In genomic region chrX:115284877-115285276, GRCh38 we compare ENCODE assay signal across 26 cellular contexts. TPM values are rescaled to one million over a fixed set of nuclear protein-coding genes. Genes with fewer than 3 reads are reported as not detected.
DNase-seq lines count a peak whose midpoint lies in the region; ATAC-seq and TF ChIP-seq lines count a peak whose summit lies in the region.
"Had no signal": no experiment of that assay in that cellular context is flagged by ENCODE, and none has a peak within 500 bp of the region (broad histone marks: within the 10 kb centered on the region; RNA-seq: fewer than 3 reads in every experiment).

No MANE protein-coding gene starts in this region.

- no peaks in the 10 kb centered on the region for H3K36me3 Mint-ChIP-seq in MCF 10A (ENCODE audit: insufficient read depth, unreplicated experiment)
- H3K36me3 Mint-ChIP-seq in activated CD8-positive, alpha-beta memory T cell treated with anti-CD3 and anti-CD28 coated beads, Interleukin-2, amount 10 ng/mL, durations not matched to agents 7 days and 5 days: no peaks in the 10 kb centered on the region

- H3K27me3 ChIP-seq in breast epithelium (peaks cover 0 to 58% of the 10 kb centered on the region in 2 donors), adipocyte (replicated peaks; ENCODE audit: control insufficient read depth, insufficient read depth, low read length) (peaks cover 31% of the 10 kb centered on the region)
- H3K27me3 ChIP-seq: neutrophil, transverse colon had no signal

- BruUV-seq in MCF 10A (replicated peaks; lab: Mats Ljungman, UMichigan): no TSS peak

- ATAC-seq in activated CD8-positive, alpha-beta memory T cell treated with anti-CD3 and anti-CD28 coated beads, Interleukin-2, amount 10 ng/mL, durations not matched to agents 7 days and 5 days: no peak
- ATAC-seq: activated CD8-positive, alpha-beta T cell treated with anti-CD3 and anti-CD28 coated beads, Interleukin-2, amount 10 ng/mL, durations not matched to agents 7 days and 5 days; effector memory CD8-positive, alpha-beta T cell; lower lobe of right lung; stimulated activated naive CD8-positive, alpha-beta T cell treated with anti-CD3 and anti-CD28 coated beads, Interleukin-15, amount 100 ng/mL, for 72 hours had no signal

- H3K36me3 ChIP-seq in breast epithelium: no peaks in the 10 kb centered on the region
- no peaks in the 10 kb centered on the region for H3K36me3 ChIP-seq in adipocyte (ENCODE audit: control insufficient read depth, insufficient read depth, low read length, severe bottlenecking)
- H3K36me3 ChIP-seq: lower lobe of right lung, neutrophil, spleen, transverse colon had no signal

- intact Hi-C loops in MCF 10A (cut with micrococcal nuclease): loop anchor here (1.0 kb wide), 1 partner anchor 58 kb away; no protein-coding TSS in a partner anchor
- intact Hi-C loops in breast epithelium (cut with DNase I; ENCODE audit: low total_unique reads): no loop called here

- H3K9me3 ChIP-seq in breast epithelium (peaks cover 0 to 8% of the 10 kb centered on the region in 2 donors), adipocyte (ENCODE audit: control insufficient read depth, low read length) (peaks cover under 1% of the 10 kb centered on the region)
- H3K9me3 ChIP-seq: lower lobe of right lung, neutrophil, transverse colon had no signal

- CTCF ChIA-PET in MCF 10A (lab: Yijun Ruan, JAX): interaction anchor here (0.6 to 1.2 kb wide), 4 partner anchors 9 to 486 kb away, joined by 3 to 4 read pairs (median 4); no protein-coding TSS in a partner anchor
- CTCF ChIA-PET in activated CD8-positive, alpha-beta memory T cell treated with anti-CD3 and anti-CD28 coated beads, Interleukin-2, amount 10 ng/mL, durations not matched to agents 7 days and 5 days (lab: Charles Lee): no interaction called here

- H3K4me1 Mint-ChIP-seq in MCF 10A (ENCODE audit: insufficient read depth, unreplicated experiment): no peaks in the 10 kb centered on the region
- no peaks in the 10 kb centered on the region for H3K4me1 Mint-ChIP-seq in activated CD8-positive, alpha-beta memory T cell treated with anti-CD3 and anti-CD28 coated beads, Interleukin-2, amount 10 ng/mL, durations not matched to agents 7 days and 5 days
- H3K4me1 Mint-ChIP-seq: stimulated activated naive CD8-positive, alpha-beta T cell treated with anti-CD3 and anti-CD28 coated beads, Interleukin-15, amount 100 ng/mL, for 72 hours had no signal

- DNase-seq in MCF 10A (ENCODE audit: unreplicated experiment) (no peak), breast epithelium (ENCODE audit: low spot score in 2 of 2) (no peak), adipocyte (ENCODE audit: low read depth) (peak; percentile 15), fibroblast of the aortic adventitia (ENCODE audit: low read depth) (peak; percentile 21), NCI-H446 (lab: John Stamatoyannopoulos, UW) (no peak), kidney tubule cell (ENCODE audit: low spot score) (no peak)
- DNase-seq in NK-92 treated with Interleukin-12 subunit alpha and Interleukin-12 subunit beta, amount 100 ng/mL, for 24 hours (lab: John Stamatoyannopoulos, UW): no peak
- no peak for DNase-seq in activated CD8-positive, alpha-beta memory T cell treated with anti-CD3 and anti-CD28 coated beads, Interleukin-2, amount 10 ng/mL, durations not matched to agents 7 days and 5 days
- DNase-seq: 8988T; activated CD8-positive, alpha-beta T cell treated with anti-CD3 and anti-CD28 coated beads, Interleukin-2, amount 10 ng/mL, durations not matched to agents 7 days and 5 days; activated naive CD4-positive, alpha-beta T cell treated with Interleukin-2 at 50 U/mL for 16 hours; activated T-cell treated with anti-CD3 and anti-CD28 coated beads, Interleukin-2, amount 50 U/mL, for 24 hours; C1 segment of cervical spinal cord; effector memory CD8-positive, alpha-beta T cell; EL; hippocampal formation; lower lobe of right lung; NCI-H187; RPMI8226; spleen; stimulated activated CD4-positive, alpha-beta T cell treated with anti-CD3 and anti-CD28 coated beads, Interleukin-4, amount 100 ng/mL, for 4 hours; stimulated activated naive CD8-positive, alpha-beta T cell treated with anti-CD3 and anti-CD28 coated beads, Interleukin-15, amount 100 ng/mL, for 72 hours; transverse colon had no signal

- no peak overlapping the region for H3K27ac ChIP-seq in breast epithelium
- H3K27ac ChIP-seq: HL-60, lower lobe of right lung, neutrophil, spleen, transverse colon had no signal

- no peak overlapping the region for H3K9ac ChIP-seq in adipocyte (ENCODE audit: low read length)

- H3K27me3 Mint-ChIP-seq in MCF 10A (ENCODE audit: insufficient read depth, unreplicated experiment): peaks cover 55% of the 10 kb centered on the region
- no peaks in the 10 kb centered on the region for H3K27me3 Mint-ChIP-seq in activated CD8-positive, alpha-beta memory T cell treated with anti-CD3 and anti-CD28 coated beads, Interleukin-2, amount 10 ng/mL, durations not matched to agents 7 days and 5 days
- H3K27me3 Mint-ChIP-seq: effector memory CD8-positive, alpha-beta T cell; stimulated activated naive CD8-positive, alpha-beta T cell treated with anti-CD3 and anti-CD28 coated beads, Interleukin-15, amount 100 ng/mL, for 72 hours had no signal

- no peak overlapping the region for H3K27ac Mint-ChIP-seq in MCF 10A (ENCODE audit: low read depth, unreplicated experiment)
- no peak overlapping the region for H3K27ac Mint-ChIP-seq in activated CD8-positive, alpha-beta memory T cell treated with anti-CD3 and anti-CD28 coated beads, Interleukin-2, amount 10 ng/mL, durations not matched to agents 7 days and 5 days
- H3K27ac Mint-ChIP-seq: activated CD8-positive, alpha-beta T cell treated with anti-CD3 and anti-CD28 coated beads, Interleukin-2, amount 10 ng/mL, durations not matched to agents 7 days and 5 days; activated T-cell treated with anti-CD3 and anti-CD28 coated beads, Interleukin-2, amount 50 U/mL, for 24 hours; effector memory CD8-positive, alpha-beta T cell; stimulated activated naive CD8-positive, alpha-beta T cell treated with anti-CD3 and anti-CD28 coated beads, Interleukin-15, amount 100 ng/mL, for 72 hours had no signal

- H3K4me1 ChIP-seq in breast epithelium: no peaks in the 10 kb centered on the region
- no peaks in the 10 kb centered on the region for H3K4me1 ChIP-seq in adipocyte (ENCODE audit: control insufficient read depth, insufficient read depth, low read length)
- H3K4me1 ChIP-seq: lower lobe of right lung, spleen, transverse colon had no signal

- peaks cover 9% of the 10 kb centered on the region for H3K9me3 Mint-ChIP-seq in MCF 10A (ENCODE audit: unreplicated experiment)
- H3K9me3 Mint-ChIP-seq in activated CD8-positive, alpha-beta memory T cell treated with anti-CD3 and anti-CD28 coated beads, Interleukin-2, amount 10 ng/mL, durations not matched to agents 7 days and 5 days (ENCODE audit: low read depth): no peaks in the 10 kb centered on the region
- H3K9me3 Mint-ChIP-seq: activated T-cell treated with anti-CD3 and anti-CD28 coated beads, Interleukin-2, amount 50 U/mL, for 24 hours; stimulated activated naive CD8-positive, alpha-beta T cell treated with anti-CD3 and anti-CD28 coated beads, Interleukin-15, amount 100 ng/mL, for 72 hours had no signal

- H3K4me3 ChIP-seq in breast epithelium (no peak overlapping the region), adipocyte (ENCODE audit: low read length) (no peak overlapping the region), fibroblast of the aortic adventitia (ENCODE audit: low read depth, low read length) (no peak overlapping the region)
- H3K4me3 ChIP-seq: lower lobe of right lung, spleen, transverse colon had no signal

- no peak for TF ChIP-seq POLR2A in breast epithelium (IDR thresholded peaks at IDR 0.05)

- POLR2A ChIA-PET in MCF 10A (lab: Yijun Ruan, JAX): interaction anchor here (0.6 kb wide), 1 partner anchor 58 kb away, joined by 4 read pairs; no protein-coding TSS in a partner anchor

- no peak overlapping the region for H3K4me3 Mint-ChIP-seq in MCF 10A (ENCODE audit: unreplicated experiment)
- no peak overlapping the region for H3K4me3 Mint-ChIP-seq in activated CD8-positive, alpha-beta memory T cell treated with anti-CD3 and anti-CD28 coated beads, Interleukin-2, amount 10 ng/mL, durations not matched to agents 7 days and 5 days
- H3K4me3 Mint-ChIP-seq: activated CD8-positive, alpha-beta T cell treated with anti-CD3 and anti-CD28 coated beads, Interleukin-2, amount 10 ng/mL, durations not matched to agents 7 days and 5 days; activated T-cell treated with anti-CD3 and anti-CD28 coated beads, Interleukin-2, amount 50 U/mL, for 24 hours; effector memory CD8-positive, alpha-beta T cell; stimulated activated naive CD8-positive, alpha-beta T cell treated with anti-CD3 and anti-CD28 coated beads, Interleukin-15, amount 100 ng/mL, for 72 hours had no signal

- TF ChIP-seq CTCF in MCF 10A (IDR thresholded peaks at IDR 0.05; ENCODE audit: unreplicated experiment) (peak; percentile 12), breast epithelium (IDR thresholded peaks at IDR 0.05) (no peak), fibroblast of the aortic adventitia (IDR thresholded peaks at IDR 0.05; ENCODE audit: insufficient read depth, low read length) (peak; percentile 17)

RNA-seq across cellular contexts. Expression of gene LUZP4, which starts 4.6 kb away (rescaled TPM):
- total RNA-seq in MCF 10A (2022) (not detected in 2 replicates), breast epithelium (not detected), fibroblast of the aortic adventitia (ENCODE audit: low replicate concordance) (not detected in 2 replicates)
- not detected for total RNA-seq in activated CD8-positive, alpha-beta memory T cell treated with anti-CD3 and anti-CD28 coated beads, Interleukin-2, amount 10 ng/mL, durations not matched to agents 7 days and 5 days
- total RNA-seq: activated CD8-positive, alpha-beta T cell treated with anti-CD3 and anti-CD28 coated beads, Interleukin-2, amount 10 ng/mL, durations not matched to agents 7 days and 5 days; lower lobe of right lung; renal cortical epithelial cell; spleen; transverse colon had no signal

RNA-seq across cellular contexts. Expression of gene LRCH2, which starts 51.0 kb away (rescaled TPM):
- 0.44 and 0.68 TPM in 2 replicates for total RNA-seq in MCF 10A (2022)
- total RNA-seq in breast epithelium: 1 to 10 TPM; 2.0 to 3.9 (median 2.6) TPM
- 3.5 and 11.1 TPM in 2 replicates for total RNA-seq in fibroblast of the aortic adventitia (ENCODE audit: low replicate concordance)
- total RNA-seq in activated CD8-positive, alpha-beta memory T cell treated with anti-CD3 and anti-CD28 coated beads, Interleukin-2, amount 10 ng/mL, durations not matched to agents 7 days and 5 days: not detected
- total RNA-seq: activated CD8-positive, alpha-beta T cell treated with anti-CD3 and anti-CD28 coated beads, Interleukin-2, amount 10 ng/mL, durations not matched to agents 7 days and 5 days had no signal

Comparison
In these comparisons a context has a peak if more than half of its experiments do, and no peak if none do; other contexts are left out.
1. CTCF ChIP-seq: peak in MCF 10A (single experiment) and fibroblast of the aortic adventitia (single experiment); none in breast epithelium (0 of 3).
2. DNase-seq: peak in adipocyte (single experiment) and fibroblast of the aortic adventitia (single experiment); none in MCF 10A (single experiment), breast epithelium (0 of 2), NCI-H446 (0 of 2), NK-92 treated with Interleukin-12 subunit alpha and Interleukin-12 subunit beta, amount 100 ng/mL, for 24 hours (single experiment), activated CD8-positive, alpha-beta memory T cell treated with anti-CD3 and anti-CD28 coated beads, Interleukin-2, amount 10 ng/mL, durations not matched to agents 7 days and 5 days (single experiment) and kidney tubule cell (single experiment).